ENCODE assay signal across 19 cellular contexts in genomic region chr10:70585555-70586243, GRCh38. TPM values are rescaled to one million over a fixed set of nuclear protein-coding genes. Genes with fewer than 3 reads are reported as not detected.
DNase-seq lines count a peak whose midpoint lies in the region; ATAC-seq, FAIRE-seq and TF ChIP-seq lines count a peak whose summit lies in the region.
"Had no signal": no experiment of that assay in that cellular context is flagged by ENCODE, and none has a peak within 500 bp of the region (broad histone marks: within the 10 kb centered on the region; RNA-seq: fewer than 3 reads in every experiment).

No MANE protein-coding gene starts in this region.

- no peaks in the 10 kb centered on the region for H3K9me3 Mint-ChIP-seq in stimulated activated naive CD8-positive, alpha-beta T cell treated with anti-CD3 and anti-CD28 coated beads, Interleukin-15, Interleukin-2, amounts not matched to agents 100 ng/mL and 50 ng/mL, for 24 hours
- H3K9me3 Mint-ChIP-seq: activated naive CD4-positive, alpha-beta T cell treated with anti-CD3 and anti-CD28 coated beads, Interleukin-2, amount 50 U/mL, for 72 hours had no signal

- peaks cover 0 to 11% (median 4%) of the 10 kb centered on the region in 6 donors for H3K4me1 ChIP-seq in spleen

- H3K36me3 ChIP-seq in bronchial epithelial cell (ENCODE audit: control insufficient read depth, insufficient read depth, low read length) (no peaks in the 10 kb centered on the region), spleen (no peaks in the 10 kb centered on the region)
- H3K36me3 ChIP-seq: esophagus squamous epithelium, heart left ventricle, neutrophil had no signal

- TF ChIP-seq POLR2A in spleen (IDR thresholded peaks at IDR 0.05), result no peak

- peak overlapping the region; percentile 97 for H3K27ac Mint-ChIP-seq in stimulated activated naive CD8-positive, alpha-beta T cell treated with anti-CD3 and anti-CD28 coated beads, Interleukin-15, Interleukin-2, amounts not matched to agents 100 ng/mL and 50 ng/mL, for 24 hours
- H3K27ac Mint-ChIP-seq: activated naive CD4-positive, alpha-beta T cell treated with anti-CD3 and anti-CD28 coated beads, Interleukin-2, amount 50 U/mL, for 72 hours had no signal

- no peak overlapping the region for H3K4me3 Mint-ChIP-seq in stimulated activated naive CD8-positive, alpha-beta T cell treated with anti-CD3 and anti-CD28 coated beads, Interleukin-15, Interleukin-2, amounts not matched to agents 100 ng/mL and 50 ng/mL, for 24 hours

- no peak for ATAC-seq in GM21515 (IDR thresholded peaks at IDR 0.05; ENCODE audit: unreplicated experiment)

- peak; percentile 28 for FAIRE-seq in bronchial epithelial cell (lab: Jason Lieb, UNC)
- FAIRE-seq: D721Med had no signal

- H3K9me3 ChIP-seq in spleen, result no peaks in the 10 kb centered on the region
- H3K9me3 ChIP-seq: esophagus squamous epithelium, heart left ventricle, neutrophil had no signal

- H3K27ac ChIP-seq in spleen, result no peak overlapping the region
- H3K27ac ChIP-seq: esophagus squamous epithelium, neutrophil, VCaP had no signal

- H3K4me3 ChIP-seq in bronchial epithelial cell (ENCODE audit: low read depth, low read length) (no peak overlapping the region), spleen (no peak overlapping the region)
- H3K4me3 ChIP-seq: esophagus squamous epithelium, heart left ventricle had no signal

- no peaks in the 10 kb centered on the region for H3K27me3 Mint-ChIP-seq in stimulated activated naive CD8-positive, alpha-beta T cell treated with anti-CD3 and anti-CD28 coated beads, Interleukin-15, Interleukin-2, amounts not matched to agents 100 ng/mL and 50 ng/mL, for 24 hours

- peaks cover 10% of the 10 kb centered on the region for H3K27me3 ChIP-seq in bronchial epithelial cell (ENCODE audit: control insufficient read depth, insufficient read depth, low read length)
- H3K27me3 ChIP-seq in spleen (replicated peaks in 1 of 7), result no peaks in the 10 kb centered on the region
- H3K27me3 ChIP-seq: esophagus squamous epithelium, heart left ventricle had no signal

- DNase-seq in activated naive CD4-positive, alpha-beta T cell treated with Interleukin-2 at 50 U/mL for 16 hours, result peak; percentile 1
- DNase-seq in activated naive CD4-positive, alpha-beta T cell treated with anti-CD3 and anti-CD28 coated beads, Interleukin-2, amount 50 U/mL, for 16 hours, result no peak
- DNase-seq in NCI-H1105 treated with DMSO at 0.1 percent for 48 hours (lab: John Stamatoyannopoulos, UW), result peak; percentile 22
- no peak for DNase-seq in bronchial epithelial cell (ENCODE audit: low read depth)
- DNase-seq in COR-L47 (lab: John Stamatoyannopoulos, UW), result no peak
- DNase-seq in spleen, result no peak
- DNase-seq: esophagus squamous epithelium, GF-D8, Karpas-422, T-helper 1 cell had no signal

- intact Hi-C loops in spleen (cut with DNase I; ENCODE audit: low total_unique reads), result no loop called here

- TF ChIP-seq CTCF in bronchial epithelial cell (IDR thresholded peaks at IDR 0.05; ENCODE audit: insufficient read depth, low read length, severe bottlenecking) (no peak), spleen (IDR thresholded peaks at IDR 0.05 in 8 of 11, conservative IDR thresholded peaks at IDR 0.05 in 3 of 11) (no peak)

- 65 to 82% (median 79%) methylated on average over 5 to 8 of the region's 8 CpGs for WGBS in spleen, 5 donors

- peaks cover 72% of the 10 kb centered on the region for H3K4me1 Mint-ChIP-seq in stimulated activated naive CD8-positive, alpha-beta T cell treated with anti-CD3 and anti-CD28 coated beads, Interleukin-15, Interleukin-2, amounts not matched to agents 100 ng/mL and 50 ng/mL, for 24 hours (ENCODE audit: low read depth)

- no peaks in the 10 kb centered on the region for H3K36me3 Mint-ChIP-seq in stimulated activated naive CD8-positive, alpha-beta T cell treated with anti-CD3 and anti-CD28 coated beads, Interleukin-15, Interleukin-2, amounts not matched to agents 100 ng/mL and 50 ng/mL, for 24 hours (ENCODE audit: low read depth)
- H3K36me3 Mint-ChIP-seq: activated naive CD4-positive, alpha-beta T cell treated with anti-CD3 and anti-CD28 coated beads, Interleukin-2, amount 50 U/mL, for 72 hours had no signal

RNA-seq across cellular contexts. Expression of gene PRF1, which starts 16.8 kb away (rescaled TPM):
- total RNA-seq in bronchial epithelial cell, result not detected in 2 replicates
- 10 to 100 TPM; 41.5 to 79.6 (median 56.8) TPM for total RNA-seq in spleen
- polyA plus RNA-seq in spleen, result 10 to 100 TPM in 1 of 3 donors, 1 to 10 TPM in 2; 6.6 to 11.3 (median 7.0) TPM
- total RNA-seq: dermis microvascular lymphatic vessel endothelial cell, H4 had no signal

Comparison
In these comparisons a context has a peak if more than half of its experiments do, and no peak if none do; other contexts are left out.
1. DNase-seq: peak in activated naive CD4-positive, alpha-beta T cell treated with Interleukin-2 at 50 U/mL for 16 hours (single experiment) and NCI-H1105 treated with DMSO at 0.1 percent for 48 hours (single experiment); none in activated naive CD4-positive, alpha-beta T cell treated with anti-CD3 and anti-CD28 coated beads, Interleukin-2, amount 50 U/mL, for 16 hours (single experiment), bronchial epithelial cell (single experiment), COR-L47 (single experiment) and spleen (single experiment).
2. RNA of gene PRF1, which starts 16.8 kb away (total RNA-seq): 41.5 to 79.6 TPM in spleen; not detected in bronchial epithelial cell; every median in the first group is over 10 times any median in the second.